Comparison of ENCODE assay signal across 1 cellular context in the genomic region with DNA sequence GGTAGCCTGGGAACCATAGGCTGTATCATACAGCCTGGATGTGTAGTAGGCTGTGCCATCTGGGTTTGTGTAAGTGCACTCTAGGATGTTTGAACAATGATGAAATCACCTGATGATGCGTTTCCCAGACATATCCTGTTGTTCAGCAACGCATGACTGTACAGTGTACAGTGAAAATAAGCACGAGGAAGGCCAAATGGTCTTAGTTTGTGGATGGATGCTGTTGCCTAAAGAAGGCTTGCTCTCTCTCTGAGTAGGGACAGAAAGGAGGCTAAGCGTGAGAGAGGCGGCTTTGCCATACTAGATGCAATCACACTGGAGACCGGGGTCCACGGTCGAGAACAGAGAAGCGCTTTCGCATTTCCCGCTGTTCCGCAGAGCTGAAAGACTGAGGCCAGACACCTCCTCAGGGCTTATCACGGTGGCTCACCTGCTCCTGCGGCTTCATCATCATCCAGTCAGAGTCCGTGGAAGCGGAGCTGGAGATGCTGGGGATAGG.
TF ChIP-seq lines count a peak whose summit lies in the region.

No MANE protein-coding gene starts in this region.

TF ChIP-seq in HepG2, 621 proteins besides CTCF, POLR2A, EP300 and RAD21 (continued from another document):
- TF ChIP-seq RFX5 (IDR thresholded peaks at IDR 0.05; ENCODE audit: low read depth, low read length) = peak; percentile 74
- TF ChIP-seq CHCHD3 (CRISPR knock-in tag; IDR thresholded peaks at IDR 0.05) = no peak
- TF ChIP-seq THAP11 (CRISPR knock-in tag; IDR thresholded peaks at IDR 0.05) = peak; percentile 60; the same call in 1 of the 2 replicates
- TF ChIP-seq, protein P1, sequence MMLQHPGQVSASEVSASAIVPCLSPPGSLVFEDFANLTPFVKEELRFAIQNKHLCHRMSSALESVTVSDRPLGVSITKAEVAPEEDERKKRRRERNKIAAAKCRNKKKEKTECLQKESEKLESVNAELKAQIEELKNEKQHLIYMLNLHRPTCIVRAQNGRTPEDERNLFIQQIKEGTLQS (CRISPR knock-in tag; IDR thresholded peaks at IDR 0.05) = peak; percentile 82
- TF ChIP-seq, protein P2, sequence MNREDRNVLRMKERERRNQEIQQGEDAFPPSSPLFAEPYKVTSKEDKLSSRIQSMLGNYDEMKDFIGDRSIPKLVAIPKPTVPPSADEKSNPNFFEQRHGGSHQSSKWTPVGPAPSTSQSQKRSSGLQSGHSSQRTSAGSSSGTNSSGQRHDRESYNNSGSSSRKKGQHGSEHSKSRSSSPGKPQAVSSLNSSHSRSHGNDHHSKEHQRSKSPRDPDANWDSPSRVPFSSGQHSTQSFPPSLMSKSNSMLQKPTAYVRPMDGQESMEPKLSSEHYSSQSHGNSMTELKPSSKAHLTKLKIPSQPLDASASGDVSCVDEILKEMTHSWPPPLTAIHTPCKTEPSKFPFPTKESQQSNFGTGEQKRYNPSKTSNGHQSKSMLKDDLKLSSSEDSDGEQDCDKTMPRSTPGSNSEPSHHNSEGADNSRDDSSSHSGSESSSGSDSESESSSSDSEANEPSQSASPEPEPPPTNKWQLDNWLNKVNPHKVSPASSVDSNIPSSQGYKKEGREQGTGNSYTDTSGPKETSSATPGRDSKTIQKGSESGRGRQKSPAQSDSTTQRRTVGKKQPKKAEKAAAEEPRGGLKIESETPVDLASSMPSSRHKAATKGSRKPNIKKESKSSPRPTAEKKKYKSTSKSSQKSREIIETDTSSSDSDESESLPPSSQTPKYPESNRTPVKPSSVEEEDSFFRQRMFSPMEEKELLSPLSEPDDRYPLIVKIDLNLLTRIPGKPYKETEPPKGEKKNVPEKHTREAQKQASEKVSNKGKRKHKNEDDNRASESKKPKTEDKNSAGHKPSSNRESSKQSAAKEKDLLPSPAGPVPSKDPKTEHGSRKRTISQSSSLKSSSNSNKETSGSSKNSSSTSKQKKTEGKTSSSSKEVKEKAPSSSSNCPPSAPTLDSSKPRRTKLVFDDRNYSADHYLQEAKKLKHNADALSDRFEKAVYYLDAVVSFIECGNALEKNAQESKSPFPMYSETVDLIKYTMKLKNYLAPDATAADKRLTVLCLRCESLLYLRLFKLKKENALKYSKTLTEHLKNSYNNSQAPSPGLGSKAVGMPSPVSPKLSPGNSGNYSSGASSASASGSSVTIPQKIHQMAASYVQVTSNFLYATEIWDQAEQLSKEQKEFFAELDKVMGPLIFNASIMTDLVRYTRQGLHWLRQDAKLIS (CRISPR knock-in tag; IDR thresholded peaks at IDR 0.05) = no peak
- TF ChIP-seq ZNF891 (CRISPR knock-in tag; IDR thresholded peaks at IDR 0.05) = no peak
- TF ChIP-seq HNF4A (CRISPR knock-in tag; IDR thresholded peaks at IDR 0.05) = 0 out of 2 replicates have a peak, but pooled peaks have one; percentile 11
- TF ChIP-seq ETV5 (CRISPR knock-in tag; IDR thresholded peaks at IDR 0.05; ENCODE audit: borderline replicate concordance) = peak; percentile 81; the same call in 1 of the 2 replicates
- TF ChIP-seq RARA (CRISPR knock-in tag; IDR thresholded peaks at IDR 0.05) = peak; percentile 71
- TF ChIP-seq, protein P3, sequence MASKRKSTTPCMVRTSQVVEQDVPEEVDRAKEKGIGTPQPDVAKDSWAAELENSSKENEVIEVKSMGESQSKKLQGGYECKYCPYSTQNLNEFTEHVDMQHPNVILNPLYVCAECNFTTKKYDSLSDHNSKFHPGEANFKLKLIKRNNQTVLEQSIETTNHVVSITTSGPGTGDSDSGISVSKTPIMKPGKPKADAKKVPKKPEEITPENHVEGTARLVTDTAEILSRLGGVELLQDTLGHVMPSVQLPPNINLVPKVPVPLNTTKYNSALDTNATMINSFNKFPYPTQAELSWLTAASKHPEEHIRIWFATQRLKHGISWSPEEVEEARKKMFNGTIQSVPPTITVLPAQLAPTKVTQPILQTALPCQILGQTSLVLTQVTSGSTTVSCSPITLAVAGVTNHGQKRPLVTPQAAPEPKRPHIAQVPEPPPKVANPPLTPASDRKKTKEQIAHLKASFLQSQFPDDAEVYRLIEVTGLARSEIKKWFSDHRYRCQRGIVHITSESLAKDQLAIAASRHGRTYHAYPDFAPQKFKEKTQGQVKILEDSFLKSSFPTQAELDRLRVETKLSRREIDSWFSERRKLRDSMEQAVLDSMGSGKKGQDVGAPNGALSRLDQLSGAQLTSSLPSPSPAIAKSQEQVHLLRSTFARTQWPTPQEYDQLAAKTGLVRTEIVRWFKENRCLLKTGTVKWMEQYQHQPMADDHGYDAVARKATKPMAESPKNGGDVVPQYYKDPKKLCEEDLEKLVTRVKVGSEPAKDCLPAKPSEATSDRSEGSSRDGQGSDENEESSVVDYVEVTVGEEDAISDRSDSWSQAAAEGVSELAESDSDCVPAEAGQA (IDR thresholded peaks at IDR 0.05; ENCODE audit: low read depth) = peak; percentile 23; the same call in 1 of the 2 replicates
- TF ChIP-seq, protein P3 (CRISPR knock-in tag; IDR thresholded peaks at IDR 0.05; ENCODE audit: borderline replicate concordance) = no peak
- peak; percentile 72; the same call in 1 of the 2 replicates for TF ChIP-seq FOXK1 (CRISPR knock-in tag; IDR thresholded peaks at IDR 0.05; ENCODE audit: borderline replicate concordance, low read depth)
- TF ChIP-seq, protein P4, sequence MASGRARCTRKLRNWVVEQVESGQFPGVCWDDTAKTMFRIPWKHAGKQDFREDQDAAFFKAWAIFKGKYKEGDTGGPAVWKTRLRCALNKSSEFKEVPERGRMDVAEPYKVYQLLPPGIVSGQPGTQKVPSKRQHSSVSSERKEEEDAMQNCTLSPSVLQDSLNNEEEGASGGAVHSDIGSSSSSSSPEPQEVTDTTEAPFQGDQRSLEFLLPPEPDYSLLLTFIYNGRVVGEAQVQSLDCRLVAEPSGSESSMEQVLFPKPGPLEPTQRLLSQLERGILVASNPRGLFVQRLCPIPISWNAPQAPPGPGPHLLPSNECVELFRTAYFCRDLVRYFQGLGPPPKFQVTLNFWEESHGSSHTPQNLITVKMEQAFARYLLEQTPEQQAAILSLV (CRISPR knock-in tag; IDR thresholded peaks at IDR 0.05; ENCODE audit: borderline replicate concordance) = no peak
- TF ChIP-seq, protein P5, sequence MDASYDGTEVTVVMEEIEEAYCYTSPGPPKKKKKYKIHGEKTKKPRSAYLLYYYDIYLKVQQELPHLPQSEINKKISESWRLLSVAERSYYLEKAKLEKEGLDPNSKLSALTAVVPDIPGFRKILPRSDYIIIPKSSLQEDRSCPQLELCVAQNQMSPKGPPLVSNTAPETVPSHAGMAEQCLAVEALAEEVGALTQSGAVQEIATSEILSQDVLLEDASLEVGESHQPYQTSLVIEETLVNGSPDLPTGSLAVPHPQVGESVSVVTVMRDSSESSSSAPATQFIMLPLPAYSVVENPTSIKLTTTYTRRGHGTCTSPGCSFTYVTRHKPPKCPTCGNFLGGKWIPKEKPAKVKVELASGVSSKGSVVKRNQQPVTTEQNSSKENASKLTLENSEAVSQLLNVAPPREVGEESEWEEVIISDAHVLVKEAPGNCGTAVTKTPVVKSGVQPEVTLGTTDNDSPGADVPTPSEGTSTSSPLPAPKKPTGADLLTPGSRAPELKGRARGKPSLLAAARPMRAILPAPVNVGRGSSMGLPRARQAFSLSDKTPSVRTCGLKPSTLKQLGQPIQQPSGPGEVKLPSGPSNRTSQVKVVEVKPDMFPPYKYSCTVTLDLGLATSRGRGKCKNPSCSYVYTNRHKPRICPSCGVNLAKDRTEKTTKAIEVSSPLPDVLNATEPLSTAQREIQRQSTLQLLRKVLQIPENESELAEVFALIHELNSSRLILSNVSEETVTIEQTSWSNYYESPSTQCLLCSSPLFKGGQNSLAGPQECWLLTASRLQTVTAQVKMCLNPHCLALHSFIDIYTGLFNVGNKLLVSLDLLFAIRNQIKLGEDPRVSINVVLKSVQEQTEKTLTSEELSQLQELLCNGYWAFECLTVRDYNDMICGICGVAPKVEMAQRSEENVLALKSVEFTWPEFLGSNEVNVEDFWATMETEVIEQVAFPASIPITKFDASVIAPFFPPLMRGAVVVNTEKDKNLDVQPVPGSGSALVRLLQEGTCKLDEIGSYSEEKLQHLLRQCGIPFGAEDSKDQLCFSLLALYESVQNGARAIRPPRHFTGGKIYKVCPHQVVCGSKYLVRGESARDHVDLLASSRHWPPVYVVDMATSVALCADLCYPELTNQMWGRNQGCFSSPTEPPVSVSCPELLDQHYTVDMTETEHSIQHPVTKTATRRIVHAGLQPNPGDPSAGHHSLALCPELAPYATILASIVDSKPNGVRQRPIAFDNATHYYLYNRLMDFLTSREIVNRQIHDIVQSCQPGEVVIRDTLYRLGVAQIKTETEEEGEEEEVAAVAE (CRISPR knock-in tag; IDR thresholded peaks at IDR 0.05; ENCODE audit: borderline replicate concordance) = peak; percentile 54; the same call in 1 of the 2 replicates
TF ChIP-seq in HepG2: peak in this region for 73.
